9 cellular contexts compared by ENCODE assay signal in genomic region chr6:39309942-39310531, GRCh38. TPM values are rescaled to one million over a fixed set of nuclear protein-coding genes. Genes with fewer than 3 reads are reported as not detected.
DNase-seq lines count a peak whose midpoint lies in the region; ATAC-seq and TF ChIP-seq lines count a peak whose summit lies in the region.
"Had no signal": no experiment of that assay in that cellular context is flagged by ENCODE, and none has a peak within 500 bp of the region (broad histone marks: within the 10 kb centered on the region; RNA-seq: fewer than 3 reads in every experiment).

No MANE protein-coding gene starts in this region.

- no peak overlapping the region for H2BK12ac ChIP-seq in H9 (ENCODE audit: insufficient read length, low read depth, low read length)

- no peak overlapping the region for H3K4me3 ChIP-seq in CD4-positive, alpha-beta memory T cell (ENCODE audit: low read length in 2 of 2)
- H3K4me3 ChIP-seq in epithelial cell of esophagus (ENCODE audit: low read length) = no peak overlapping the region

- no peak overlapping the region for H3K4me2 ChIP-seq in H9 (ENCODE audit: insufficient read depth, insufficient read length, low read length)

- no peak overlapping the region for H2AK5ac ChIP-seq in H9 (ENCODE audit: insufficient read length, low read length)

- H3K4ac ChIP-seq in H9 (ENCODE audit: low read depth, low read length) = no peak overlapping the region

- H2BK15ac ChIP-seq in H9 (ENCODE audit: low read depth, low read length) = no peak overlapping the region

- no peaks in the 10 kb centered on the region for H3K9me3 ChIP-seq in CD4-positive, alpha-beta memory T cell (ENCODE audit: control insufficient read depth in 1 of 2, low read length in 2 of 2)
- no peaks in the 10 kb centered on the region for H3K9me3 ChIP-seq in H9 (ENCODE audit: control insufficient read depth, low read depth, low read length)

- H3K79me1 ChIP-seq in H9 (ENCODE audit: insufficient read depth, low read depth, low read length, poor library complexity, severe bottlenecking) = no peaks in the 10 kb centered on the region

- no peak overlapping the region for H3K18ac ChIP-seq in H9 (ENCODE audit: insufficient read length, low read depth, low read length)

- H3K27me3 Mint-ChIP-seq in CD4-positive, alpha-beta memory T cell = peaks cover 20 to 24% of the 10 kb centered on the region in 2 donors
- peaks cover 53% of the 10 kb centered on the region for H3K27me3 Mint-ChIP-seq in H9 (ENCODE audit: low read depth)

- peak; percentile 96 for TF ChIP-seq CTCF in H9 (conservative IDR thresholded peaks at IDR 0.05)
- TF ChIP-seq CTCF in epithelial cell of esophagus (IDR thresholded peaks at IDR 0.05; ENCODE audit: insufficient read depth, low read depth, low read length, missing control alignments) = peak; percentile 95

- no peaks in the 10 kb centered on the region for H3K79me2 ChIP-seq in H9 (ENCODE audit: insufficient read depth, low read length)

- H3K9me3 Mint-ChIP-seq in CD4-positive, alpha-beta memory T cell = no peaks in the 10 kb centered on the region
- H3K9me3 Mint-ChIP-seq in H9 = no peaks in the 10 kb centered on the region

- intact Hi-C loops in CD4-positive, alpha-beta memory T cell (cut with micrococcal nuclease) = loop anchor here (1.0 kb wide), 2 partner anchors 144 to 438 kb away; no protein-coding TSS in a partner anchor

- no peak overlapping the region for H3K27ac ChIP-seq in CD4-positive, alpha-beta memory T cell (ENCODE audit: low read depth, low read length)
- H3K27ac ChIP-seq in H9 (ENCODE audit: insufficient read length, low read depth, low read length) = no peak overlapping the region

- H4K91ac ChIP-seq in H9 (ENCODE audit: insufficient read length, low read depth, low read length) = no peak overlapping the region

- POLR2A ChIA-PET in CD4-positive, alpha-beta memory T cell (lab: Charles Lee; ENCODE audit: partially characterized antibody) = no interaction called here

- no peaks in the 10 kb centered on the region for H3K36me3 ChIP-seq in CD4-positive, alpha-beta memory T cell (ENCODE audit: insufficient read depth, low read length)

- DNase-seq in CD4-positive, alpha-beta memory T cell = peak; percentile 22 to 53 (median 35)
- DNase-seq in H9 = peak; percentile 83
- peak; percentile 64 for DNase-seq in NCI-H69 (lab: John Stamatoyannopoulos, UW)
- DNase-seq in activated CD8-positive, alpha-beta memory T cell treated with anti-CD3 and anti-CD28 coated beads, Interleukin-2, amount 50 U/mL, for 24 hours (ENCODE audit: extremely low read depth) = peak; percentile 14
- DNase-seq in epithelial cell of esophagus (ENCODE audit: low read depth) = peak; percentile 69
- DNase-seq in myocyte (ENCODE audit: low read depth) = peak; percentile 71
- DNase-seq in stimulated activated naive CD4-positive, alpha-beta T cell (lab: John Stamatoyannopoulos, UW) = peak in 5 of 6 experiments; percentile 11 to 37 (median 22)

- peaks cover 10% of the 10 kb centered on the region for H3K23me2 ChIP-seq in H9 (ENCODE audit: insufficient read length, low read depth, low read length, poor library complexity, severe bottlenecking)

- CTCF ChIA-PET in CD4-positive, alpha-beta memory T cell (lab: Charles Lee; ENCODE audit: partially characterized antibody) = interaction anchor here (0.6 to 9.7 kb wide), 17 partner anchors 9 to 437 kb away, joined by 3 to 146 read pairs (median 4); partner anchors contain the start of gene KCNK5

- H3K14ac ChIP-seq in H9 (ENCODE audit: insufficient read depth, low read length) = no peak overlapping the region; the same call in 1 of the 2 replicates

- no peaks in the 10 kb centered on the region for H3K4me1 ChIP-seq in CD4-positive, alpha-beta memory T cell (ENCODE audit: insufficient read depth, low read length)
- H3K4me1 ChIP-seq in H9 (ENCODE audit: insufficient read depth, low read length) = no peaks in the 10 kb centered on the region

- no peak overlapping the region for H2AFZ ChIP-seq in H9 (ENCODE audit: low read length)

- H3K27me3 ChIP-seq in CD4-positive, alpha-beta memory T cell (ENCODE audit: insufficient read depth, low read length) = peaks cover 14% of the 10 kb centered on the region
- peaks cover 28% of the 10 kb centered on the region for H3K27me3 ChIP-seq in H9 (ENCODE audit: insufficient read depth, low read length)

- H2BK120ac ChIP-seq in H9 (ENCODE audit: low read depth, low read length, poor library complexity, severe bottlenecking) = no peak overlapping the region

- H3K9ac ChIP-seq in H9 (ENCODE audit: extremely low read depth, insufficient read length, low read length) = no peak overlapping the region

- no peak overlapping the region for H3K23ac ChIP-seq in H9 (ENCODE audit: insufficient read length, low read depth, low read length)

- H4K20me1 ChIP-seq in H9 (ENCODE audit: control insufficient read depth, insufficient read depth, insufficient read length) = no peaks in the 10 kb centered on the region

- H3K4me3 Mint-ChIP-seq in CD4-positive, alpha-beta memory T cell = no peak overlapping the region
- no peak overlapping the region for H3K4me3 Mint-ChIP-seq in H9

- no CpG with 5 or more reads among the region's 7 CpGs for WGBS in H9 (ENCODE audit: extremely low coverage, insufficient read length, low lambda C conversion rate)

- no peak overlapping the region for H2BK5ac ChIP-seq in H9 (ENCODE audit: insufficient read length, low read length)

- no peak overlapping the region for H3K56ac ChIP-seq in H9 (ENCODE audit: insufficient read length, low read depth, low read length)

- no peak overlapping the region for H4K5ac ChIP-seq in H9 (ENCODE audit: insufficient read length, low read depth, low read length)

- H3T11ph ChIP-seq in H9 (ENCODE audit: low read length) = no peak overlapping the region

- ATAC-seq in GM18907 (IDR thresholded peaks at IDR 0.05; ENCODE audit: unreplicated experiment) = no peak

- no peaks in the 10 kb centered on the region for H3K36me3 Mint-ChIP-seq in CD4-positive, alpha-beta memory T cell
- no peaks in the 10 kb centered on the region for H3K36me3 Mint-ChIP-seq in H9 (ENCODE audit: insufficient read depth in 1 of 3, low read depth in 3 of 3)

- no peak overlapping the region for H2BK20ac ChIP-seq in H9 (ENCODE audit: low read depth, low read length, poor library complexity, severe bottlenecking)

- no peak overlapping the region for H4K8ac ChIP-seq in H9 (replicated peaks; ENCODE audit: insufficient read length, low read depth, low read length)

- peaks cover 0 to 13% (median 2%) of the 10 kb centered on the region in 4 donors for H3K4me1 Mint-ChIP-seq in CD4-positive, alpha-beta memory T cell
- peaks cover 4 to 9% of the 10 kb centered on the region in 2 experiments for H3K4me1 Mint-ChIP-seq in H9

- H3K27ac Mint-ChIP-seq in CD4-positive, alpha-beta memory T cell = no peak overlapping the region
- H3K27ac Mint-ChIP-seq in H9 = peak overlapping the region in 1 of 3 experiments; percentile 55; a peak in 1 of 7 replicates

RNA-seq across cellular contexts. Expression of gene KCNK17, which starts 4.2 kb away (rescaled TPM):
- not detected for total RNA-seq in CD4-positive, alpha-beta memory T cell
- polyA plus RNA-seq in CD4-positive, alpha-beta memory T cell = not detected
- total RNA-seq in H9 (2021) (1.2 and 1.3 TPM in 2 replicates), myocyte (not detected in 2 replicates)
- not detected for polyA plus RNA-seq in myocyte (2012)
- total RNA-seq: T-helper 1 cell treated with Interleukin-12 subunit alpha and Interleukin-12 subunit beta and Interleukin-4 antibody, amounts not matched to agents 30 ng/mL and 1 ng/mL, for 36 hours had no signal

RNA-seq across cellular contexts. Expression of gene KCNK16, which starts 12.5 kb away (rescaled TPM):
- total RNA-seq in CD4-positive, alpha-beta memory T cell = not detected
- polyA plus RNA-seq in CD4-positive, alpha-beta memory T cell = not detected
- total RNA-seq in H9 (2021) = not detected in 2 replicates
- not detected in 2 replicates for total RNA-seq in myocyte
- polyA plus RNA-seq in myocyte (2012) = not detected
- total RNA-seq: T-helper 1 cell treated with Interleukin-12 subunit alpha and Interleukin-12 subunit beta and Interleukin-4 antibody, amounts not matched to agents 30 ng/mL and 1 ng/mL, for 36 hours had no signal

Comparison
In these comparisons a context has a peak if more than half of its experiments do, and no peak if none do; other contexts are left out.
1. DNase-seq: peak in every context shown above with its lines; median percentile 83 in H9; 71 in myocyte; 69 in epithelial cell of esophagus; 64 in NCI-H69; 35 in CD4-positive, alpha-beta memory T cell; 22 in stimulated activated naive CD4-positive, alpha-beta T cell; 14 in activated CD8-positive, alpha-beta memory T cell treated with anti-CD3 and anti-CD28 coated beads, Interleukin-2, amount 50 U/mL, for 24 hours.